Comparison of ENCODE assay signal across 1 cellular context in genomic region chr10:80444646-80445319, GRCh38.
TF ChIP-seq lines count a peak whose summit lies in the region.

No MANE protein-coding gene starts in this region.

TF ChIP-seq in WTC11, 78 proteins besides CTCF, POLR2A, EP300 and RAD21 (continued from another document):
- TF ChIP-seq USF1 (CRISPR knock-in tag; IDR thresholded peaks at IDR 0.05) = no peak
- TF ChIP-seq NFATC4 (CRISPR knock-in tag; IDR thresholded peaks at IDR 0.05) = no peak
- no peak for TF ChIP-seq NR1H2 (CRISPR knock-in tag; IDR thresholded peaks at IDR 0.05)
- TF ChIP-seq SP1 (CRISPR knock-in tag; conservative IDR thresholded peaks at IDR 0.05) = no peak
- TF ChIP-seq OVOL2 (CRISPR knock-in tag; IDR thresholded peaks at IDR 0.05; ENCODE audit: borderline replicate concordance) = no peak
- no peak for TF ChIP-seq ARID4B (CRISPR knock-in tag; IDR thresholded peaks at IDR 0.05; ENCODE audit: borderline replicate concordance)
- no peak for TF ChIP-seq MAX (CRISPR knock-in tag; IDR thresholded peaks at IDR 0.05)
- TF ChIP-seq MXD4 (CRISPR knock-in tag; IDR thresholded peaks at IDR 0.05; ENCODE audit: borderline replicate concordance) = no peak
- TF ChIP-seq ELF4 (CRISPR knock-in tag; IDR thresholded peaks at IDR 0.05; ENCODE audit: low read depth) = no peak
- TF ChIP-seq ERG (CRISPR knock-in tag; IDR thresholded peaks at IDR 0.05) = no peak
- no peak for TF ChIP-seq ATF2 (CRISPR knock-in tag; IDR thresholded peaks at IDR 0.05; ENCODE audit: borderline replicate concordance, low read depth)
TF ChIP-seq in WTC11: peak in this region for 0.
